8 cellular contexts compared by ENCODE assay signal in genomic region chr15:70854669-70854976, GRCh38. TPM values are rescaled to one million over a fixed set of nuclear protein-coding genes. Genes with fewer than 3 reads are reported as not detected.
DNase-seq lines count a peak whose midpoint lies in the region; ATAC-seq and TF ChIP-seq lines count a peak whose summit lies in the region.

No MANE protein-coding gene starts in this region.

- DNase-seq in ACHN (peak; percentile 50), HuH-7 (ENCODE audit: low spot score) (peak; percentile 37), mammary epithelial cell (peak; percentile 70), right lobe of liver (no peak), upper lobe of right lung (no peak), SKM-1 treated with dmso at 0.1 percent for 144 hours (lab: John Stamatoyannopoulos, UW; ENCODE audit: unreplicated experiment) (no peak), KG1 (lab: John Stamatoyannopoulos, UW) (no peak)
- DNase-seq in NK-92 treated with Interleukin-12 subunit alpha and Interleukin-12 subunit beta, amount 100 ng/mL, for 24 hours (lab: John Stamatoyannopoulos, UW): no peak

- no TSS peak for BruUV-seq in mammary epithelial cell (replicated peaks; lab: Mats Ljungman, UMichigan)

- no peak for TF ChIP-seq POLR2A in right lobe of liver (IDR thresholded peaks at IDR 0.05)

- H3K27me3 ChIP-seq in mammary epithelial cell (ENCODE audit: insufficient read depth, low read length): no peaks in the 10 kb centered on the region
- no peaks in the 10 kb centered on the region for H3K27me3 ChIP-seq in right lobe of liver
- H3K27me3 ChIP-seq in upper lobe of right lung: peaks cover 19% of the 10 kb centered on the region

- peak overlapping the region; percentile 47 for H3K27ac ChIP-seq in mammary epithelial cell (ENCODE audit: insufficient read depth, low read depth, low read length)
- no peak overlapping the region for H3K27ac ChIP-seq in right lobe of liver
- peak overlapping the region; percentile 81 for H3K27ac ChIP-seq in upper lobe of right lung

- WGBS in mammary epithelial cell (ENCODE audit: low coverage, missing lambda C conversion rate): 50% methylated on average over 4 of the region's 4 CpGs
- 47% methylated on average over 4 of the region's 4 CpGs for WGBS in right lobe of liver (ENCODE audit: insufficient coverage, low coverage, low lambda C conversion rate, missing lambda C conversion rate)

- dilution Hi-C loops in mammary epithelial cell (cut with HindIII; ENCODE audit: low sequenced_read_pairs): no loop called here

- peak overlapping the region; percentile 98 for H3K4me2 ChIP-seq in mammary epithelial cell (ENCODE audit: insufficient read depth, low read depth, low read length)

- H3K36me3 ChIP-seq in mammary epithelial cell (ENCODE audit: insufficient read depth, low read length) (peaks cover 11% of the 10 kb centered on the region), right lobe of liver (no peaks in the 10 kb centered on the region), upper lobe of right lung (no peaks in the 10 kb centered on the region)

- ATAC-seq in right lobe of liver: peak in 3 of 4 donors; percentile 7 to 9 (median 7)
- no peak for ATAC-seq in upper lobe of right lung

- peaks cover 29% of the 10 kb centered on the region for H3K79me2 ChIP-seq in mammary epithelial cell (ENCODE audit: insufficient read depth, low read length)

- in situ Hi-C loops in ACHN (cut with HindIII; ENCODE audit: low pct_ligation_motif_present, low pct_unique_long_range_greater_than_20kb, low sequenced_read_pairs): no loop called here
- in situ Hi-C loops in mammary epithelial cell (cut with MboI; ENCODE audit: low sequenced_read_pairs in 2 of 2): no loop called here

- CTCF ChIA-PET in mammary epithelial cell (lab: Charles Lee; ENCODE audit: low non-redundant PET): interaction anchor here (0.6 kb wide), 3 partner anchors 20 to 576 kb away, joined by 3 to 8 read pairs (median 6); no protein-coding TSS in a partner anchor

- peak; percentile 25 to 28 for TF ChIP-seq CTCF in mammary epithelial cell (conservative IDR thresholded peaks at IDR 0.05 in 1 of 2, IDR thresholded peaks at IDR 0.05 in 1 of 2; ENCODE audit: extremely low read depth in 1 of 2, insufficient read depth in 1 of 2, low read depth in 1 of 2, low read length in 2 of 2)
- TF ChIP-seq CTCF in right lobe of liver (IDR thresholded peaks at IDR 0.05): no peak
- no peak for TF ChIP-seq CTCF in upper lobe of right lung (IDR thresholded peaks at IDR 0.05)

- H3K9ac ChIP-seq in mammary epithelial cell (ENCODE audit: insufficient read depth, low read length): peak overlapping the region; percentile 66

- intact Hi-C loops in mammary epithelial cell (cut with micrococcal nuclease) (loop anchor here (1.0 to 10.0 kb wide), 3 partner anchors 21 to 200 kb away; partner anchors contain the start of genes LRRC49 and THAP10), right lobe of liver (cut with DNase I) (no loop called here), upper lobe of right lung (cut with DNase I) (no loop called here)

- peak overlapping the region; percentile 96 for H2AFZ ChIP-seq in mammary epithelial cell (ENCODE audit: low read depth, low read length)

- H3K4me3 ChIP-seq in mammary epithelial cell (replicated peaks in 1 of 3; ENCODE audit: insufficient read depth in 1 of 3, low read depth in 2 of 3, low read length in 3 of 3) (peak overlapping the region; percentile 44 to 83 (median 66)), right lobe of liver (peak overlapping the region in 2 of 3 donors; percentile 53 to 67), upper lobe of right lung (peak overlapping the region; percentile 60)

- no peaks in the 10 kb centered on the region for H4K20me1 ChIP-seq in mammary epithelial cell (ENCODE audit: insufficient read depth, low read length)

- H3K4me1 ChIP-seq in mammary epithelial cell (ENCODE audit: insufficient read depth, low read length) (peaks cover 36% of the 10 kb centered on the region), right lobe of liver (peaks cover 0 to 3% (median 0%) of the 10 kb centered on the region in 4 donors), upper lobe of right lung (peaks cover 17% of the 10 kb centered on the region)

- H3K9me3 ChIP-seq in mammary epithelial cell (replicated peaks; ENCODE audit: insufficient read depth, low read length) (no peaks in the 10 kb centered on the region), right lobe of liver (no peaks in the 10 kb centered on the region), upper lobe of right lung (no peaks in the 10 kb centered on the region)

RNA-seq across cellular contexts. Expression of gene LARP6, which starts 0.7 kb away (rescaled TPM):
- 10 to 100 TPM; 37.5 to 77.3 TPM for total RNA-seq in mammary epithelial cell
- polyA plus RNA-seq in mammary epithelial cell: 39.1 TPM
- 5.9 TPM for polyA minus RNA-seq in mammary epithelial cell
- total RNA-seq in right lobe of liver: 10 to 100 TPM in 1 of 6 experiments, 1 to 10 TPM in 5; 1.3 to 13.7 (median 4.1) TPM
- total RNA-seq in upper lobe of right lung: 6.2 TPM

RNA-seq across cellular contexts. Expression of gene THAP10, which starts 37.6 kb away (rescaled TPM):
- total RNA-seq in mammary epithelial cell: 1 to 10 TPM; 3.0 to 4.9 TPM
- 2.5 TPM for polyA plus RNA-seq in mammary epithelial cell
- 3.7 TPM for polyA minus RNA-seq in mammary epithelial cell
- 1 to 10 TPM in 5 of 6 experiments, under 1 TPM in 1; 0.83 to 2.8 (median 1.4) TPM for total RNA-seq in right lobe of liver
- 1.5 TPM for total RNA-seq in upper lobe of right lung

RNA-seq across cellular contexts. Expression of gene LRRC49, which starts 38.0 kb away (rescaled TPM):
- total RNA-seq in mammary epithelial cell: 10 to 100 TPM in 1 of 2 donors, 1 to 10 TPM in 1; 9.0 to 21.2 TPM
- 4.3 TPM for polyA plus RNA-seq in mammary epithelial cell
- polyA minus RNA-seq in mammary epithelial cell: 26.5 TPM
- under 1 TPM; 0.25 to 0.79 (median 0.57) TPM for total RNA-seq in right lobe of liver
- total RNA-seq in upper lobe of right lung: 4.3 TPM

Comparison
In these comparisons a context has a peak if more than half of its experiments do, and no peak if none do; other contexts are left out.
1. DNase-seq: peak in ACHN (single experiment), HuH-7 (single experiment) and mammary epithelial cell (single experiment); none in right lobe of liver (0 of 3), upper lobe of right lung (single experiment), SKM-1 treated with dmso at 0.1 percent for 144 hours (single experiment), NK-92 treated with Interleukin-12 subunit alpha and Interleukin-12 subunit beta, amount 100 ng/mL, for 24 hours (single experiment) and KG1 (single experiment).
2. H3K27ac ChIP-seq: peak in mammary epithelial cell (single experiment) and upper lobe of right lung (single experiment); none in right lobe of liver (0 of 3).
3. CTCF ChIP-seq: peak in mammary epithelial cell (2 of 2); none in right lobe of liver (0 of 4) and upper lobe of right lung (single experiment).
4. Peak in every context shown above with its lines, with median percentiles within 50 percentile points of each other: H3K4me3 ChIP-seq.